Comparison of ENCODE assay signal across 8 cellular contexts in genomic region chr2:16617282-16618266, GRCh38. TPM values are rescaled to one million over a fixed set of nuclear protein-coding genes. Genes with fewer than 3 reads are reported as not detected.
DNase-seq lines count a peak whose midpoint lies in the region; ATAC-seq and TF ChIP-seq lines count a peak whose summit lies in the region.

No MANE protein-coding gene starts in this region.

- peak; percentile 43 for DNase-seq in GM03348 (ENCODE audit: low spot score)
- peak; percentile 34 to 58 for DNase-seq in fibroblast of lung (ENCODE audit: low read depth in 2 of 2)
- DNase-seq in COR-L47 (lab: John Stamatoyannopoulos, UW) = no peak
- no peak for DNase-seq in stimulated activated naive CD4-positive, alpha-beta T cell (lab: John Stamatoyannopoulos, UW)

- TF ChIP-seq CTCF in OCI-LY3 (IDR thresholded peaks at IDR 0.05; ENCODE audit: low read depth, low read length) (peak; percentile 58), fibroblast of lung (conservative IDR thresholded peaks at IDR 0.05 in 1 of 2, IDR thresholded peaks at IDR 0.05 in 1 of 2; ENCODE audit: low read depth in 1 of 2, low read length in 2 of 2) (peak; percentile 65 to 67), parathyroid adenoma (IDR thresholded peaks at IDR 0.05) (peak; percentile 26)

- H3K9ac ChIP-seq in OCI-LY3 (ENCODE audit: low read length) (no peak overlapping the region), fibroblast of lung (ENCODE audit: insufficient read depth, low read length) (no peak overlapping the region), parathyroid adenoma (no peak overlapping the region)

- H3K36me3 ChIP-seq in OCI-LY3 (replicated peaks; ENCODE audit: low read depth, low read length) (peaks cover 11% of the 10 kb centered on the region), fibroblast of lung (ENCODE audit: control insufficient read depth, insufficient read depth, low read length) (no peaks in the 10 kb centered on the region), parathyroid adenoma (ENCODE audit: control insufficient read depth, insufficient read depth, low read length) (no peaks in the 10 kb centered on the region)

- H3K27ac ChIP-seq in OCI-LY3 (ENCODE audit: low read length) (no peak overlapping the region), fibroblast of lung (ENCODE audit: insufficient read depth, low read length) (no peak overlapping the region), parathyroid adenoma (no peak overlapping the region)

- H2AFZ ChIP-seq in OCI-LY3 (ENCODE audit: low read depth, low read length) (no peak overlapping the region), fibroblast of lung (ENCODE audit: low read length) (no peak overlapping the region), parathyroid adenoma (no peak overlapping the region)

- no peak overlapping the region for H3K4me3 ChIP-seq in OCI-LY3 (ENCODE audit: low read length)
- no peak overlapping the region for H3K4me3 ChIP-seq in fibroblast of lung (replicated peaks in 1 of 4; ENCODE audit: control extremely low read depth in 1 of 4, insufficient read depth in 1 of 4, low read depth in 3 of 4, low read length in 4 of 4)
- H3K4me3 ChIP-seq in parathyroid adenoma (ENCODE audit: low read depth, low read length) = no peak overlapping the region

- H3K4me2 ChIP-seq in OCI-LY3 (ENCODE audit: low read length) (no peak overlapping the region; the same call in 1 of the 2 replicates), fibroblast of lung (ENCODE audit: extremely low read depth, insufficient read depth, low read length) (no peak overlapping the region), parathyroid adenoma (ENCODE audit: low read length) (no peak overlapping the region)

- H3K27me3 ChIP-seq in OCI-LY3 (ENCODE audit: low read depth, low read length) = no peaks in the 10 kb centered on the region
- H3K27me3 ChIP-seq in fibroblast of lung (ENCODE audit: control insufficient read depth, insufficient read depth, low read length) = no peaks in the 10 kb centered on the region
- no peaks in the 10 kb centered on the region for H3K27me3 ChIP-seq in parathyroid adenoma (ENCODE audit: control insufficient read depth, insufficient read depth, low read length)

- H4K20me1 ChIP-seq in OCI-LY3 (ENCODE audit: insufficient read depth, low read length) (no peaks in the 10 kb centered on the region), fibroblast of lung (ENCODE audit: control insufficient read depth, extremely low read depth, insufficient read depth, low read length) (no peaks in the 10 kb centered on the region)

- ATAC-seq in HG02870 (IDR thresholded peaks at IDR 0.05; ENCODE audit: unreplicated experiment) (no peak), HG03565 (IDR thresholded peaks at IDR 0.05; ENCODE audit: unreplicated experiment) (no peak)

- H3K4me1 ChIP-seq in OCI-LY3 (ENCODE audit: low read length) (peaks cover 21% of the 10 kb centered on the region), fibroblast of lung (ENCODE audit: control insufficient read depth, extremely low read depth, insufficient read depth, low read length) (no peaks in the 10 kb centered on the region), parathyroid adenoma (no peaks in the 10 kb centered on the region)

- H3K9me3 ChIP-seq in OCI-LY3 (ENCODE audit: insufficient read depth, low read length) (no peaks in the 10 kb centered on the region), fibroblast of lung (ENCODE audit: control insufficient read depth, insufficient read depth, low read depth, low read length) (no peaks in the 10 kb centered on the region), parathyroid adenoma (ENCODE audit: control insufficient read depth, low read length) (no peaks in the 10 kb centered on the region)

- no peaks in the 10 kb centered on the region for H3K79me2 ChIP-seq in OCI-LY3 (ENCODE audit: low read length)
- H3K79me2 ChIP-seq in fibroblast of lung (ENCODE audit: control insufficient read depth, insufficient read depth, low read length) = no peaks in the 10 kb centered on the region
- no peaks in the 10 kb centered on the region for H3K79me2 ChIP-seq in parathyroid adenoma

RNA-seq across cellular contexts. Expression of gene CYRIA, which starts 48.1 kb away (rescaled TPM):
- total RNA-seq in fibroblast of lung = 7.4 and 10.2 TPM in 2 replicates
- 3.6 and 6.3 TPM in 2 replicates for polyA plus RNA-seq in fibroblast of lung
- polyA plus RNA-seq in fibroblast of lung (2012) = 3.1 and 4.1 TPM in 2 replicates
- 1.1 TPM in 1 of 2 replicates, not detected in the other for polyA minus RNA-seq in fibroblast of lung (ENCODE audit: low replicate concordance)

Comparison
In these comparisons a context has a peak if more than half of its experiments do, and no peak if none do; other contexts are left out.
1. DNase-seq: peak in GM03348 (single experiment) and fibroblast of lung (2 of 2); none in COR-L47 (single experiment) and stimulated activated naive CD4-positive, alpha-beta T cell (0 of 6).
2. Peak in every context shown above with its lines, with median percentiles within 50 percentile points of each other: CTCF ChIP-seq.